ENCODE assay signal across 26 cellular contexts in the genomic region with DNA sequence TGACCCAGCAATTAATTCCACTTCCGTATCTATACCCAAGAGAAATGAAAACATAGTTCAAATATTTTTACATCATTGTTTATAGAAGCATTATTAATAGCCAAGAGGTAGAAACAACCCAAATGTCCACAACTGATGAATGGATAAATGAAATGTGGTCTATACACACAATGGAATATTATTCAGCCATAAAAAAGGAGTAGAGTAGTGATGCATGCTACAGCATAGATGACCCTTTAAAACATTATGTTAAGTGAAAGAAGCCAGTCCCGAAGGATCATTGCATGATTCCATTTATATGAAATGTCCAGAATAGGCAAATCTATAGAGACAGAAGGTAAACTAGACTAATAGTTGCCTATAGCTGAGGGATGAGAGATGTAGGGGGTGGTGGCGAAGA.
"Had no signal": no experiment of that assay in that cellular context is flagged by ENCODE, and none has a peak within 500 bp of the region (broad histone marks: within the 10 kb centered on the region; RNA-seq: fewer than 3 reads in every experiment).

No MANE protein-coding gene starts in this region.

- H3K27me3 ChIP-seq: stomach, suprapubic skin, testis, thyroid gland, tibial artery, tibial nerve, transverse colon, upper lobe of left lung, upper lobe of right lung, uterus, vagina had no signal

- DNase-seq: stimulated activated CD4-positive, alpha-beta T cell treated with anti-CD3 and anti-CD28 coated beads, Interleukin-2, amount 100 ng/mL, for 48 hours; stimulated activated CD4-positive, alpha-beta T cell treated with anti-CD3 and anti-CD28 coated beads, Interleukin-4, amount 100 ng/mL, for 1 hour; stimulated activated CD4-positive, alpha-beta T cell treated with anti-CD3 and anti-CD28 coated beads, Interleukin-4, amount 100 ng/mL, for 24 hours; stimulated activated CD4-positive, alpha-beta T cell treated with anti-CD3 and anti-CD28 coated beads, Interleukin-4, amount 100 ng/mL, for 4 hours; stimulated activated CD8-positive, alpha-beta memory T cell treated with anti-CD3 and anti-CD28 coated beads, Interleukin-4, amount 100 ng/mL, for 48 hours; stimulated activated naive B cell treated with anti-CD40 and anti-IgM and Interleukin-4, amounts not matched to agents 10 μg/mL and 1 μg/mL and 100 μg/mL, for 72 hours; stimulated activated naive CD4-positive, alpha-beta T cell; stimulated activated naive CD4-positive, alpha-beta T cell treated with Interleukin-2 at 50 U/mL for 16 hours; stimulated activated naive CD8-positive, alpha-beta T cell treated with anti-CD3 and anti-CD28 coated beads, Interleukin-15, amount 100 ng/mL, for 72 hours; stimulated activated naive CD8-positive, alpha-beta T cell treated with anti-CD3 and anti-CD28 coated beads, Interleukin-15, Interleukin-2, amounts not matched to agents 100 U/mL and 50 U/mL, for 24 hours; stomach; substantia nigra; testis; thyroid gland; tibial artery; transverse colon; trophoblast cell; upper lobe of left lung; upper lobe of right lung; uterus had no signal

- H3K4me1 ChIP-seq: stomach, suprapubic skin, testis, thyroid gland, tibial artery, tibial nerve, transverse colon, upper lobe of left lung, upper lobe of right lung, uterus, vagina had no signal

- H3K4me3 ChIP-seq: stomach, suprapubic skin, testis, thoracic aorta, thyroid gland, tibial artery, tibial nerve, transverse colon, upper lobe of left lung, upper lobe of right lung, uterus, vagina had no signal

- ATAC-seq: stimulated activated effector memory CD8-positive, alpha-beta T cell treated with anti-CD3 and anti-CD28 coated beads, Interleukin-12 subunit alpha, Interleukin-12 subunit beta, amount 100 ng/mL, for 72 hours; stimulated activated memory B cell treated with anti-CD40 and anti-IgM and Interleukin-4, amounts not matched to agents 10 μg/mL and 1 μg/mL and 100 μg/mL, for 72 hours; stimulated activated naive B cell treated with anti-CD40 and anti-IgM and Interleukin-4, amounts not matched to agents 10 μg/mL and 1 μg/mL and 100 μg/mL, for 72 hours; stimulated activated naive CD8-positive, alpha-beta T cell treated with anti-CD3 and anti-CD28 coated beads, Interleukin-15, amount 100 ng/mL, for 72 hours; stimulated activated naive CD8-positive, alpha-beta T cell treated with anti-CD3 and anti-CD28 coated beads, Interleukin-15, Interleukin-2, amounts not matched to agents 100 U/mL and 50 U/mL, for 24 hours; upper lobe of right lung had no signal

- H3K36me3 ChIP-seq: thoracic aorta, thyroid gland, transverse colon, upper lobe of right lung, uterus, vagina had no signal

- H3K9me3 ChIP-seq: stomach, suprapubic skin, testis, thoracic aorta, thyroid gland, tibial artery, tibial nerve, transverse colon, upper lobe of left lung, upper lobe of right lung, uterus, vagina had no signal

- H3K27ac ChIP-seq: stomach, suprapubic skin, testis, thoracic aorta, thyroid gland, tibial artery, tibial nerve, transverse colon, upper lobe of left lung, upper lobe of right lung, uterus, vagina had no signal
